18 cellular contexts compared by ENCODE assay signal in the genomic region with DNA sequence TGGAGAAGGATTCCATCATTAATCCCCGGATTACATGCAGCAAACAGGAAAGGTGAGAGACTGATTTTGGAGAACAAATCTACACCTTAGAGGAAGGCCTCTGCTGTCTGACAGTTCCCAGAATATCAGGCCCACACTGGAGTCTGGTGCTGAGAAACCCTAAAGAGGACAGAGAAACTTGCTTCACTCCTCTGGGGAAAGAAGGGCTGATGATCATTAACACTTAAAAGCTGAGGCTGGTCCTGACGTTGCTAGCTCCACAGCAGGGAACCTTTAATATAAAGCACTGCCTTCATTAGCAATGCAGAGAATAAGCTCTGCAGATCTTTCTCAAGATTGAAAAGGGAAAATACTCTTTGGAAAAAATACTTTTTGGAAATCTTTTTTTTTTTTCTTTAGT.
"Had no signal": no experiment of that assay in that cellular context is flagged by ENCODE, and none has a peak within 500 bp of the region (broad histone marks: within the 10 kb centered on the region; RNA-seq: fewer than 3 reads in every experiment).

No MANE protein-coding gene starts in this region.

- H3K27ac ChIP-seq: gastroesophageal sphincter, neutrophil, thoracic aorta, transverse colon had no signal

- H3K27ac Mint-ChIP-seq: dendritic cell treated with granulocyte-macrophage colony-stimulating factor and Interleukin-4, amounts not matched to agents 40 ng/mL and 50 ng/mL, for 4 days; effector memory CD8-positive, alpha-beta T cell; naive thymus-derived CD4-positive, alpha-beta T cell; nephron progenitor cell; stimulated activated naive B cell treated with anti-CD40 and anti-IgM and Interleukin-4, amounts not matched to agents 10 μg/mL and 1 μg/mL and 100 μg/mL, for 72 hours; stimulated activated naive CD8-positive, alpha-beta T cell treated with anti-CD3 and anti-CD28 coated beads, Interleukin-15, amount 100 ng/mL, for 72 hours had no signal

- DNase-seq: effector memory CD8-positive, alpha-beta T cell; esophagus squamous epithelium; foreskin fibroblast; glutamatergic neuron; left colon; left ventricle myocardium superior; naive thymus-derived CD4-positive, alpha-beta T cell; nephron progenitor cell; stimulated activated CD4-positive, alpha-beta T cell treated with anti-CD3 and anti-CD28 coated beads, Interleukin-2, amount 100 ng/mL, for 24 hours; stimulated activated CD4-positive, alpha-beta T cell treated with anti-CD3 and anti-CD28 coated beads, Interleukin-4, amount 100 ng/mL, for 4 hours; stimulated activated naive B cell treated with anti-CD40 and anti-IgM and Interleukin-4, amounts not matched to agents 10 μg/mL and 1 μg/mL and 100 μg/mL, for 72 hours; stimulated activated naive CD8-positive, alpha-beta T cell treated with anti-CD3 and anti-CD28 coated beads, Interleukin-15, amount 100 ng/mL, for 72 hours; transverse colon had no signal

- H3K27me3 ChIP-seq: esophagus squamous epithelium, gastroesophageal sphincter, neutrophil, transverse colon had no signal

- H3K4me1 Mint-ChIP-seq: naive thymus-derived CD4-positive, alpha-beta T cell; nephron progenitor cell; stimulated activated naive B cell treated with anti-CD40 and anti-IgM and Interleukin-4, amounts not matched to agents 10 μg/mL and 1 μg/mL and 100 μg/mL, for 72 hours; stimulated activated naive CD8-positive, alpha-beta T cell treated with anti-CD3 and anti-CD28 coated beads, Interleukin-15, amount 100 ng/mL, for 72 hours had no signal

- H3K9me3 ChIP-seq: esophagus squamous epithelium, gastroesophageal sphincter, neutrophil, thoracic aorta, transverse colon had no signal

- ATAC-seq: effector memory CD8-positive, alpha-beta T cell; gastroesophageal sphincter; left colon; left ventricle myocardium superior; naive thymus-derived CD4-positive, alpha-beta T cell; sciatic nerve; stimulated activated naive B cell treated with anti-CD40 and anti-IgM and Interleukin-4, amounts not matched to agents 10 μg/mL and 1 μg/mL and 100 μg/mL, for 72 hours; stimulated activated naive CD8-positive, alpha-beta T cell treated with anti-CD3 and anti-CD28 coated beads, Interleukin-15, amount 100 ng/mL, for 72 hours had no signal

- H3K4me3 ChIP-seq: esophagus squamous epithelium, gastroesophageal sphincter, thoracic aorta, transverse colon had no signal

- H3K4me3 Mint-ChIP-seq: dendritic cell treated with granulocyte-macrophage colony-stimulating factor and Interleukin-4, amounts not matched to agents 40 ng/mL and 50 ng/mL, for 4 days; effector memory CD8-positive, alpha-beta T cell; naive thymus-derived CD4-positive, alpha-beta T cell; nephron progenitor cell; stimulated activated naive B cell treated with anti-CD40 and anti-IgM and Interleukin-4, amounts not matched to agents 10 μg/mL and 1 μg/mL and 100 μg/mL, for 72 hours; stimulated activated naive CD8-positive, alpha-beta T cell treated with anti-CD3 and anti-CD28 coated beads, Interleukin-15, amount 100 ng/mL, for 72 hours had no signal

- H3K36me3 ChIP-seq: esophagus squamous epithelium, gastroesophageal sphincter, neutrophil, thoracic aorta, transverse colon had no signal

- H3K4me1 ChIP-seq: gastroesophageal sphincter, transverse colon had no signal

- H3K36me3 Mint-ChIP-seq: naive thymus-derived CD4-positive, alpha-beta T cell; stimulated activated naive B cell treated with anti-CD40 and anti-IgM and Interleukin-4, amounts not matched to agents 10 μg/mL and 1 μg/mL and 100 μg/mL, for 72 hours had no signal

- H3K27me3 Mint-ChIP-seq: dendritic cell treated with granulocyte-macrophage colony-stimulating factor and Interleukin-4, amounts not matched to agents 40 ng/mL and 50 ng/mL, for 4 days; effector memory CD8-positive, alpha-beta T cell; naive thymus-derived CD4-positive, alpha-beta T cell; stimulated activated naive B cell treated with anti-CD40 and anti-IgM and Interleukin-4, amounts not matched to agents 10 μg/mL and 1 μg/mL and 100 μg/mL, for 72 hours; stimulated activated naive CD8-positive, alpha-beta T cell treated with anti-CD3 and anti-CD28 coated beads, Interleukin-15, amount 100 ng/mL, for 72 hours had no signal

- H3K9me3 Mint-ChIP-seq: dendritic cell treated with granulocyte-macrophage colony-stimulating factor and Interleukin-4, amounts not matched to agents 40 ng/mL and 50 ng/mL, for 4 days; stimulated activated naive CD8-positive, alpha-beta T cell treated with anti-CD3 and anti-CD28 coated beads, Interleukin-15, amount 100 ng/mL, for 72 hours had no signal
